Comparison of ENCODE assay signal across 25 cellular contexts in genomic region chr11:62595124-62595523, GRCh38. TPM values are rescaled to one million over a fixed set of nuclear protein-coding genes. Genes with fewer than 3 reads are reported as not detected.
DNase-seq lines count a peak whose midpoint lies in the region; ATAC-seq and TF ChIP-seq lines count a peak whose summit lies in the region.
"Had no signal": no experiment of that assay in that cellular context is flagged by ENCODE, and none has a peak within 500 bp of the region (broad histone marks: within the 10 kb centered on the region; RNA-seq: fewer than 3 reads in every experiment).

No MANE protein-coding gene starts in this region.

- H3K9me3 Mint-ChIP-seq in activated CD4-positive, alpha-beta T cell treated with anti-CD3 and anti-CD28 coated beads, Interleukin-2, amount 10 ng/mL, durations not matched to agents 7 days and 5 days = no peaks in the 10 kb centered on the region
- no peaks in the 10 kb centered on the region for H3K9me3 Mint-ChIP-seq in CD4-positive, alpha-beta T cell
- H3K9me3 Mint-ChIP-seq in activated naive CD8-positive, alpha-beta T cell treated with anti-CD3 and anti-CD28 coated beads for 36 hours = peaks cover 1% of the 10 kb centered on the region
- no peaks in the 10 kb centered on the region for H3K9me3 Mint-ChIP-seq in neural crest cell
- H3K9me3 Mint-ChIP-seq: effector memory CD8-positive, alpha-beta T cell had no signal

- intact Hi-C loops in CD4-positive, alpha-beta T cell (cut with DNase I, micrococcal nuclease) = loop anchor here in 1 of 2 experiments (5.0 kb wide), 1 partner anchor 267 kb away; no protein-coding TSS in a partner anchor

- H3K4me1 Mint-ChIP-seq in activated CD4-positive, alpha-beta T cell treated with anti-CD3 and anti-CD28 coated beads, Interleukin-2, amount 10 ng/mL, durations not matched to agents 7 days and 5 days = peaks cover 74% of the 10 kb centered on the region
- H3K4me1 Mint-ChIP-seq in CD4-positive, alpha-beta T cell (ENCODE audit: low read depth) = peaks cover 78% of the 10 kb centered on the region
- peaks cover 54% of the 10 kb centered on the region for H3K4me1 Mint-ChIP-seq in activated naive CD8-positive, alpha-beta T cell treated with anti-CD3 and anti-CD28 coated beads for 36 hours
- H3K4me1 Mint-ChIP-seq in neural crest cell = peaks cover 53% of the 10 kb centered on the region

- H3K27ac ChIP-seq in CD4-positive, alpha-beta T cell (ENCODE audit: low read depth, low read length) = no peak overlapping the region
- H3K27ac ChIP-seq: coronary artery, foreskin keratinocyte, heart left ventricle, psoas muscle, sigmoid colon, SK-N-MC, transverse colon had no signal

- H3K27me3 Mint-ChIP-seq in activated CD4-positive, alpha-beta T cell treated with anti-CD3 and anti-CD28 coated beads, Interleukin-2, amount 10 ng/mL, durations not matched to agents 7 days and 5 days = no peaks in the 10 kb centered on the region
- no peaks in the 10 kb centered on the region for H3K27me3 Mint-ChIP-seq in CD4-positive, alpha-beta T cell
- H3K27me3 Mint-ChIP-seq in activated naive CD8-positive, alpha-beta T cell treated with anti-CD3 and anti-CD28 coated beads for 36 hours = no peaks in the 10 kb centered on the region
- H3K27me3 Mint-ChIP-seq in neural crest cell (ENCODE audit: low read depth) = peaks cover 3% of the 10 kb centered on the region
- H3K27me3 Mint-ChIP-seq: effector memory CD8-positive, alpha-beta T cell had no signal

- peaks cover 73% of the 10 kb centered on the region for H3K36me3 Mint-ChIP-seq in activated CD4-positive, alpha-beta T cell treated with anti-CD3 and anti-CD28 coated beads, Interleukin-2, amount 10 ng/mL, durations not matched to agents 7 days and 5 days (ENCODE audit: low read depth)
- peaks cover 88% of the 10 kb centered on the region for H3K36me3 Mint-ChIP-seq in CD4-positive, alpha-beta T cell (ENCODE audit: low read depth)
- peaks cover 68% of the 10 kb centered on the region for H3K36me3 Mint-ChIP-seq in activated naive CD8-positive, alpha-beta T cell treated with anti-CD3 and anti-CD28 coated beads for 36 hours
- H3K36me3 Mint-ChIP-seq in neural crest cell (ENCODE audit: low read depth) = peaks cover 35% of the 10 kb centered on the region

- no peaks in the 10 kb centered on the region for H3K9me3 ChIP-seq in CD4-positive, alpha-beta T cell (ENCODE audit: control insufficient read depth, low read length)
- H3K9me3 ChIP-seq: heart left ventricle, psoas muscle, sigmoid colon, stomach, transverse colon had no signal

- H3K27ac Mint-ChIP-seq in activated CD4-positive, alpha-beta T cell treated with anti-CD3 and anti-CD28 coated beads, Interleukin-2, amount 10 ng/mL, durations not matched to agents 7 days and 5 days = peak overlapping the region; percentile 43
- peak overlapping the region; percentile 89 for H3K27ac Mint-ChIP-seq in CD4-positive, alpha-beta T cell
- H3K27ac Mint-ChIP-seq in activated naive CD8-positive, alpha-beta T cell treated with anti-CD3 and anti-CD28 coated beads for 36 hours = peak overlapping the region; percentile 2
- no peak overlapping the region for H3K27ac Mint-ChIP-seq in neural crest cell (ENCODE audit: unreplicated experiment)

- H3K27me3 ChIP-seq in CD4-positive, alpha-beta T cell (ENCODE audit: control insufficient read depth, insufficient read depth, low read length) = no peaks in the 10 kb centered on the region
- H3K27me3 ChIP-seq: foreskin keratinocyte, heart left ventricle, sigmoid colon, stomach, transverse colon had no signal

- no peak for ATAC-seq in CD4-positive, alpha-beta T cell (ENCODE audit: poor library complexity)
- ATAC-seq: effector memory CD8-positive, alpha-beta T cell; foreskin keratinocyte; heart left ventricle; psoas muscle had no signal

- DNase-seq in activated CD4-positive, alpha-beta T cell treated with anti-CD3 and anti-CD28 coated beads, Interleukin-2, amount 10 ng/mL, durations not matched to agents 7 days and 5 days = no peak
- DNase-seq in activated CD4-positive, alpha-beta T cell treated with anti-CD3 and anti-CD28 coated beads, Interleukin-2, amount 50 U/mL, for 1 hour = no peak
- DNase-seq in CD4-positive, alpha-beta T cell = no peak
- DNase-seq in activated naive CD8-positive, alpha-beta T cell treated with anti-CD3 and anti-CD28 coated beads for 36 hours = no peak
- DNase-seq in neural crest cell (ENCODE audit: low read depth, low spot score) (no peak), NCI-H146 treated with DMSO at 0.1 percent for 48 hours (lab: John Stamatoyannopoulos, UW; ENCODE audit: unreplicated experiment) (no peak), kidney glomerular epithelial cell (lab: John Stamatoyannopoulos, UW) (no peak), HUDEP-2 (lab: John Stamatoyannopoulos, UW; ENCODE audit: unreplicated experiment in 76 of 76) (no peak)
- DNase-seq: activated CD4-positive, alpha-beta T cell treated with anti-CD3 and anti-CD28 coated beads for 4 hours; activated CD8-positive, alpha-beta memory T cell treated with anti-CD3 and anti-CD28 coated beads, Interleukin-2, amount 50 U/mL, for 4 hours; activated gamma-delta T cell; AML-193; DMS79 treated with DMSO at 0.1 percent for 48 hours; effector memory CD8-positive, alpha-beta T cell; foreskin keratinocyte; GF-D8; mammary epithelial cell; NCI-H1694; sigmoid colon; stomach; transverse colon had no signal

- no peak for TF ChIP-seq CTCF in CD4-positive, alpha-beta T cell (IDR thresholded peaks at IDR 0.05)
- TF ChIP-seq CTCF in neural crest cell (conservative IDR thresholded peaks at IDR 0.05) = no peak

- POLR2A ChIA-PET in activated CD4-positive, alpha-beta T cell treated with anti-CD3 and anti-CD28 coated beads, Interleukin-2, amount 10 ng/mL, durations not matched to agents 7 days and 5 days (lab: Charles Lee) = no interaction called here
- POLR2A ChIA-PET in CD4-positive, alpha-beta T cell (lab: Charles Lee) = interaction anchor here (1.0 to 1.7 kb wide), 2 partner anchors 17 to 261 kb away, joined by 3 to 4 read pairs; no protein-coding TSS in a partner anchor

- CTCF ChIA-PET in activated CD4-positive, alpha-beta T cell treated with anti-CD3 and anti-CD28 coated beads, Interleukin-2, amount 10 ng/mL, durations not matched to agents 7 days and 5 days (lab: Charles Lee) = interaction anchor here (0.6 to 4.5 kb wide), 5 partner anchors 16 to 144 kb away, joined by 3 to 25 read pairs (median 3); partner anchors contain the start of gene AHNAK
- CTCF ChIA-PET in CD4-positive, alpha-beta T cell (lab: Charles Lee) = interaction anchor here (1.3 kb wide), 1 partner anchor 99 kb away, joined by 8 read pairs; no protein-coding TSS in a partner anchor

- no peak overlapping the region for H3K4me3 Mint-ChIP-seq in activated CD4-positive, alpha-beta T cell treated with anti-CD3 and anti-CD28 coated beads, Interleukin-2, amount 10 ng/mL, durations not matched to agents 7 days and 5 days
- no peak overlapping the region for H3K4me3 Mint-ChIP-seq in CD4-positive, alpha-beta T cell
- no peak overlapping the region for H3K4me3 Mint-ChIP-seq in activated naive CD8-positive, alpha-beta T cell treated with anti-CD3 and anti-CD28 coated beads for 36 hours
- H3K4me3 Mint-ChIP-seq in neural crest cell = peak overlapping the region; percentile 87
- H3K4me3 Mint-ChIP-seq: effector memory CD8-positive, alpha-beta T cell had no signal

RNA-seq across cellular contexts. Expression of gene TUT1, which starts 3.8 kb away (rescaled TPM):
- 10 to 100 TPM; 24.1 to 26.0 TPM for total RNA-seq in activated CD4-positive, alpha-beta T cell treated with anti-CD3 and anti-CD28 coated beads, Interleukin-2, amount 10 ng/mL, durations not matched to agents 7 days and 5 days
- 10 to 100 TPM; 25.5 to 26.2 TPM for total RNA-seq in CD4-positive, alpha-beta T cell
- 10 to 100 TPM; 29.1 to 32.2 TPM for total RNA-seq in activated naive CD8-positive, alpha-beta T cell treated with anti-CD3 and anti-CD28 coated beads for 36 hours
- total RNA-seq in neural crest cell = 18.0 and 20.7 TPM in 2 replicates

RNA-seq across cellular contexts. Expression of gene MTA2, which starts 6.5 kb away (rescaled TPM):
- 100 to 1,000 TPM; 270 to 299 TPM for total RNA-seq in activated CD4-positive, alpha-beta T cell treated with anti-CD3 and anti-CD28 coated beads, Interleukin-2, amount 10 ng/mL, durations not matched to agents 7 days and 5 days
- total RNA-seq in CD4-positive, alpha-beta T cell = 100 to 1,000 TPM; 167 to 172 TPM
- 100 to 1,000 TPM; 196 to 200 TPM for total RNA-seq in activated naive CD8-positive, alpha-beta T cell treated with anti-CD3 and anti-CD28 coated beads for 36 hours
- total RNA-seq in neural crest cell = 195 and 203 TPM in 2 replicates

RNA-seq across cellular contexts. Expression of gene EML3, which starts 17.5 kb away (rescaled TPM):
- total RNA-seq in activated CD4-positive, alpha-beta T cell treated with anti-CD3 and anti-CD28 coated beads, Interleukin-2, amount 10 ng/mL, durations not matched to agents 7 days and 5 days = 100 to 1,000 TPM; 137 to 144 TPM
- 100 to 1,000 TPM; 142 to 144 TPM for total RNA-seq in CD4-positive, alpha-beta T cell
- total RNA-seq in activated naive CD8-positive, alpha-beta T cell treated with anti-CD3 and anti-CD28 coated beads for 36 hours = 100 to 1,000 TPM; 112 to 121 TPM
- 37.4 and 40.0 TPM in 2 replicates for total RNA-seq in neural crest cell

RNA-seq across cellular contexts. Expression of gene ROM1, which starts 17.9 kb away (rescaled TPM):
- total RNA-seq in activated CD4-positive, alpha-beta T cell treated with anti-CD3 and anti-CD28 coated beads, Interleukin-2, amount 10 ng/mL, durations not matched to agents 7 days and 5 days = 1 to 10 TPM; 1.0 to 1.3 TPM
- total RNA-seq in CD4-positive, alpha-beta T cell = under 1 TPM; 0.42 to 0.71 TPM
- total RNA-seq in activated naive CD8-positive, alpha-beta T cell treated with anti-CD3 and anti-CD28 coated beads for 36 hours = 1 to 10 TPM; 2.0 to 2.8 TPM
- total RNA-seq in neural crest cell = 0.23 and 0.75 TPM in 2 replicates

RNA-seq across cellular contexts. Expression of gene EEF1G, which starts 21.4 kb away (rescaled TPM):
- 1,000 to 10,000 TPM; 1,239 to 1,470 TPM for total RNA-seq in activated CD4-positive, alpha-beta T cell treated with anti-CD3 and anti-CD28 coated beads, Interleukin-2, amount 10 ng/mL, durations not matched to agents 7 days and 5 days
- total RNA-seq in CD4-positive, alpha-beta T cell = 1,000 to 10,000 TPM; 2,181 to 2,269 TPM
- 1,000 to 10,000 TPM; 1,924 to 1,929 TPM for total RNA-seq in activated naive CD8-positive, alpha-beta T cell treated with anti-CD3 and anti-CD28 coated beads for 36 hours
- 2,024 and 2,072 TPM in 2 replicates for total RNA-seq in neural crest cell
